ENCODE assay signal across 11 cellular contexts in genomic region chr11:69156673-69157155, GRCh38. TPM values are rescaled to one million over a fixed set of nuclear protein-coding genes. Genes with fewer than 3 reads are reported as not detected.
DNase-seq lines count a peak whose midpoint lies in the region; ATAC-seq and TF ChIP-seq lines count a peak whose summit lies in the region.
"Had no signal": no experiment of that assay in that cellular context is flagged by ENCODE, and none has a peak within 500 bp of the region (broad histone marks: within the 10 kb centered on the region; RNA-seq: fewer than 3 reads in every experiment).

No MANE protein-coding gene starts in this region.

- DNase-seq in stimulated activated naive CD8-positive, alpha-beta T cell treated with anti-CD3 and anti-CD28 coated beads, Interleukin-15, amount 100 ng/mL, for 72 hours, result no peak
- no peak for DNase-seq in stimulated activated CD4-positive, alpha-beta T cell treated with anti-CD3 and anti-CD28 coated beads, Interleukin-2, amount 100 ng/mL, for 48 hours
- DNase-seq in dermis blood vessel endothelial cell (no peak), GM10266 (ENCODE audit: extremely low spot score) (no peak)
- DNase-seq in activated CD4-positive, alpha-beta T cell treated with anti-CD3 and anti-CD28 coated beads for 36 hours, result no peak
- DNase-seq: stimulated activated CD4-positive, alpha-beta T cell treated with anti-CD3 and anti-CD28 coated beads, Interleukin-2, amount 100 ng/mL, for 24 hours; WERI-Rb-1 had no signal

- H3K4me1 Mint-ChIP-seq in stimulated activated naive CD8-positive, alpha-beta T cell treated with anti-CD3 and anti-CD28 coated beads, Interleukin-15, Interleukin-2, amounts not matched to agents 100 ng/mL and 50 ng/mL, for 24 hours (ENCODE audit: low read depth), result peaks cover 14% of the 10 kb centered on the region
- peaks cover 27% of the 10 kb centered on the region for H3K4me1 Mint-ChIP-seq in stimulated activated naive CD8-positive, alpha-beta T cell treated with anti-CD3 and anti-CD28 coated beads, Interleukin-15, amount 100 ng/mL, for 72 hours
- H3K4me1 Mint-ChIP-seq in nephron, result peaks cover 29% of the 10 kb centered on the region
- peaks cover 5% of the 10 kb centered on the region for H3K4me1 Mint-ChIP-seq in activated CD4-positive, alpha-beta T cell treated with anti-CD3 and anti-CD28 coated beads for 36 hours

- no peaks in the 10 kb centered on the region for H3K9me3 ChIP-seq in ectodermal cell (ENCODE audit: control insufficient read depth, low read length)

- peak overlapping the region; percentile 31 for H3K27ac Mint-ChIP-seq in stimulated activated naive CD8-positive, alpha-beta T cell treated with anti-CD3 and anti-CD28 coated beads, Interleukin-15, Interleukin-2, amounts not matched to agents 100 ng/mL and 50 ng/mL, for 24 hours
- H3K27ac Mint-ChIP-seq in stimulated activated naive CD8-positive, alpha-beta T cell treated with anti-CD3 and anti-CD28 coated beads, Interleukin-15, amount 100 ng/mL, for 72 hours, result peak overlapping the region in 1 of 2 donors; percentile 74
- H3K27ac Mint-ChIP-seq in nephron, result peak overlapping the region; percentile 87 to 100 (median 98)
- H3K27ac Mint-ChIP-seq in activated CD4-positive, alpha-beta T cell treated with anti-CD3 and anti-CD28 coated beads for 36 hours, result no peak overlapping the region

- H3K27me3 Mint-ChIP-seq in stimulated activated naive CD8-positive, alpha-beta T cell treated with anti-CD3 and anti-CD28 coated beads, Interleukin-15, Interleukin-2, amounts not matched to agents 100 ng/mL and 50 ng/mL, for 24 hours, result peaks cover 4% of the 10 kb centered on the region
- peaks cover 10% of the 10 kb centered on the region for H3K27me3 Mint-ChIP-seq in stimulated activated naive CD8-positive, alpha-beta T cell treated with anti-CD3 and anti-CD28 coated beads, Interleukin-15, amount 100 ng/mL, for 72 hours
- peaks cover 21% of the 10 kb centered on the region for H3K27me3 Mint-ChIP-seq in nephron (ENCODE audit: low read depth)
- no peaks in the 10 kb centered on the region for H3K27me3 Mint-ChIP-seq in activated CD4-positive, alpha-beta T cell treated with anti-CD3 and anti-CD28 coated beads for 36 hours

- no peaks in the 10 kb centered on the region for H3K9me3 Mint-ChIP-seq in stimulated activated naive CD8-positive, alpha-beta T cell treated with anti-CD3 and anti-CD28 coated beads, Interleukin-15, Interleukin-2, amounts not matched to agents 100 ng/mL and 50 ng/mL, for 24 hours
- H3K9me3 Mint-ChIP-seq in stimulated activated naive CD8-positive, alpha-beta T cell treated with anti-CD3 and anti-CD28 coated beads, Interleukin-15, amount 100 ng/mL, for 72 hours, result no peaks in the 10 kb centered on the region
- peaks cover 4% of the 10 kb centered on the region for H3K9me3 Mint-ChIP-seq in nephron
- no peaks in the 10 kb centered on the region for H3K9me3 Mint-ChIP-seq in activated CD4-positive, alpha-beta T cell treated with anti-CD3 and anti-CD28 coated beads for 36 hours (ENCODE audit: low read depth)
- H3K9me3 Mint-ChIP-seq: activated naive CD8-positive, alpha-beta T cell treated with anti-CD3 and anti-CD28 coated beads for 36 hours had no signal

- WGBS in ectodermal cell, 2 experiments, result 90 to 93% methylated on average over 15 of the region's 15 CpGs

- no peak for TF ChIP-seq CTCF in nephron (IDR thresholded peaks at IDR 0.05; ENCODE audit: unreplicated experiment in 3 of 3)
- TF ChIP-seq CTCF in GM10266 (IDR thresholded peaks at IDR 0.05; ENCODE audit: control insufficient read depth, insufficient read depth, low read depth, missing control alignments), result no peak

- CTCF ChIA-PET in activated CD4-positive, alpha-beta T cell treated with anti-CD3 and anti-CD28 coated beads for 36 hours (lab: Charles Lee), result interaction anchor here (0.6 kb wide), 1 partner anchor 134 kb away, joined by 3 read pairs; no protein-coding TSS in a partner anchor

- peaks cover 38% of the 10 kb centered on the region for H3K4me1 ChIP-seq in ectodermal cell (ENCODE audit: control insufficient read depth, insufficient read depth, low read length)

- ATAC-seq in stimulated activated naive CD8-positive, alpha-beta T cell treated with anti-CD3 and anti-CD28 coated beads, Interleukin-15, amount 100 ng/mL, for 72 hours, result no peak
- no peak for ATAC-seq in activated CD4-positive, alpha-beta T cell treated with anti-CD3 and anti-CD28 coated beads for 36 hours

- peak overlapping the region; percentile 58 for H3K27ac ChIP-seq in ectodermal cell (ENCODE audit: insufficient read depth, low read depth, low read length, poor library complexity, severe bottlenecking)
- H3K27ac ChIP-seq: WERI-Rb-1 had no signal

- H3K27me3 ChIP-seq in ectodermal cell (ENCODE audit: control insufficient read depth, insufficient read depth, low read length, poor library complexity, severe bottlenecking), result no peaks in the 10 kb centered on the region

- H3K4me3 Mint-ChIP-seq in stimulated activated naive CD8-positive, alpha-beta T cell treated with anti-CD3 and anti-CD28 coated beads, Interleukin-15, Interleukin-2, amounts not matched to agents 100 ng/mL and 50 ng/mL, for 24 hours, result no peak overlapping the region
- peak overlapping the region in 1 of 2 donors; percentile 39 for H3K4me3 Mint-ChIP-seq in stimulated activated naive CD8-positive, alpha-beta T cell treated with anti-CD3 and anti-CD28 coated beads, Interleukin-15, amount 100 ng/mL, for 72 hours
- H3K4me3 Mint-ChIP-seq in nephron, result peak overlapping the region in 1 of 3 experiments; percentile 72
- no peak overlapping the region for H3K4me3 Mint-ChIP-seq in activated CD4-positive, alpha-beta T cell treated with anti-CD3 and anti-CD28 coated beads for 36 hours
- H3K4me3 Mint-ChIP-seq: activated naive CD8-positive, alpha-beta T cell treated with anti-CD3 and anti-CD28 coated beads for 36 hours had no signal

- H3K36me3 Mint-ChIP-seq in stimulated activated naive CD8-positive, alpha-beta T cell treated with anti-CD3 and anti-CD28 coated beads, Interleukin-15, Interleukin-2, amounts not matched to agents 100 ng/mL and 50 ng/mL, for 24 hours (ENCODE audit: low read depth), result no peaks in the 10 kb centered on the region
- peaks cover 8% of the 10 kb centered on the region for H3K36me3 Mint-ChIP-seq in nephron (ENCODE audit: low read depth)
- H3K36me3 Mint-ChIP-seq in activated CD4-positive, alpha-beta T cell treated with anti-CD3 and anti-CD28 coated beads for 36 hours (ENCODE audit: low read depth), result no peaks in the 10 kb centered on the region
- H3K36me3 Mint-ChIP-seq: activated naive CD8-positive, alpha-beta T cell treated with anti-CD3 and anti-CD28 coated beads for 36 hours had no signal

- no peaks in the 10 kb centered on the region for H3K36me3 ChIP-seq in ectodermal cell (ENCODE audit: control insufficient read depth, insufficient read depth, low read length)
- H3K36me3 ChIP-seq: WERI-Rb-1 had no signal

- POLR2A ChIA-PET in activated CD4-positive, alpha-beta T cell treated with anti-CD3 and anti-CD28 coated beads for 36 hours (lab: Charles Lee), result no interaction called here

- intact Hi-C loops in activated CD4-positive, alpha-beta T cell treated with anti-CD3 and anti-CD28 coated beads for 36 hours (cut with DNase I, micrococcal nuclease), result no loop called here

- H3K4me3 ChIP-seq in ectodermal cell (ENCODE audit: insufficient read depth, low read depth, low read length), result no peak overlapping the region

RNA-seq across cellular contexts. Expression of gene SMIM38, which starts 1.0 kb away (rescaled TPM):
- polyA plus RNA-seq in ectodermal cell (2013, experiment 1 of 4), result 0.30 TPM
- polyA plus RNA-seq in ectodermal cell (2013, experiment 2 of 4), result 0.25 TPM
- not detected for polyA plus RNA-seq in ectodermal cell (2013, experiment 3 of 4)
- 0.36 TPM for polyA plus RNA-seq in ectodermal cell (2013, experiment 4 of 4)
- 0.09 and 0.17 TPM in 2 replicates for total RNA-seq in dermis blood vessel endothelial cell
- total RNA-seq in activated CD4-positive, alpha-beta T cell treated with anti-CD3 and anti-CD28 coated beads for 36 hours, result under 1 TPM; 0.47 to 0.94 TPM
